Comparison of ENCODE assay signal across 34 cellular contexts in genomic region chr2:179270689-179271088, GRCh38.
"Had no signal": no experiment of that assay in that cellular context is flagged by ENCODE, and none has a peak within 500 bp of the region (broad histone marks: within the 10 kb centered on the region; RNA-seq: fewer than 3 reads in every experiment).

No MANE protein-coding gene starts in this region.

- FAIRE-seq: bronchial epithelial cell, colon, endometrium had no signal

- H3K4me3 Mint-ChIP-seq: activated naive CD4-positive, alpha-beta T cell treated with anti-CD3 and anti-CD28 coated beads, Interleukin-2, amount 10 ng/mL, durations not matched to agents 7 days and 5 days; activated naive CD8-positive, alpha-beta T cell treated with anti-CD3 and anti-CD28 coated beads, Interleukin-2, amount 10 ng/mL, durations not matched to agents 7 days and 5 days; naive B cell; nephron progenitor cell; stimulated activated naive B cell treated with anti-CD40 and anti-IgM and Interleukin-4, amounts not matched to agents 10 μg/mL and 1 μg/mL and 100 μg/mL, for 72 hours; T-helper 17 cell had no signal

- H3K4me3 ChIP-seq: esophagus squamous epithelium, lung, psoas muscle, stomach, testis, upper lobe of left lung had no signal

- H3K9me3 ChIP-seq: esophagus squamous epithelium, psoas muscle, stomach, testis, upper lobe of left lung had no signal

- ATAC-seq: activated CD4-positive, CD25-positive, alpha-beta regulatory T cell treated with anti-CD3 and anti-CD28 coated beads, Interleukin-2, amount 50 U/mL, for 24 hours; left lobe of liver; psoas muscle; stimulated activated naive B cell treated with anti-CD40 and anti-IgM and Interleukin-4, amounts not matched to agents 10 μg/mL and 1 μg/mL and 100 μg/mL, for 72 hours; T-helper 17 cell had no signal

- H3K27me3 Mint-ChIP-seq: naive B cell; stimulated activated naive B cell treated with anti-CD40 and anti-IgM and Interleukin-4, amounts not matched to agents 10 μg/mL and 1 μg/mL and 100 μg/mL, for 72 hours had no signal

- DNase-seq: activated CD4-positive, alpha-beta T cell treated with anti-CD3 and anti-CD28 coated beads for 48 hours; activated CD4-positive, alpha-beta T cell treated with anti-CD3 and anti-CD28 coated beads, Interleukin-2, amount 50 U/mL, for 48 hours; activated CD8-positive, alpha-beta memory T cell treated with anti-CD3 and anti-CD28 coated beads, Interleukin-2, amount 50 U/mL, for 4 hours; activated gamma-delta T cell; activated naive CD4-positive, alpha-beta T cell treated with anti-CD3 and anti-CD28 coated beads, Interleukin-2, amount 10 ng/mL, durations not matched to agents 7 days and 5 days; activated naive CD8-positive, alpha-beta T cell treated with anti-CD3 and anti-CD28 coated beads, Interleukin-2, amount 10 ng/mL, durations not matched to agents 7 days and 5 days; activated T-cell treated with anti-CD3 and anti-CD28 coated beads, Interleukin-2, amount 50 U/mL, for 1 hour; amniotic stem cell; dermis blood vessel endothelial cell; effector CD8-positive, alpha-beta T cell; esophagus squamous epithelium; foreskin melanocyte; kidney glomerular epithelial cell; naive B cell; nephron progenitor cell; psoas muscle; stimulated activated CD4-positive, alpha-beta T cell treated with anti-CD3 and anti-CD28 coated beads, Interleukin-15, amount 100 ng/mL, for 24 hours; stimulated activated CD4-positive, alpha-beta T cell treated with anti-CD3 and anti-CD28 coated beads, Interleukin-2, amount 100 ng/mL, for 24 hours; stimulated activated naive B cell treated with anti-CD40 and anti-IgM and Interleukin-4, amounts not matched to agents 10 μg/mL and 1 μg/mL and 100 μg/mL, for 72 hours; stomach; SW 1271; T-helper 17 cell; T1000; testis; upper lobe of left lung; WERI-Rb-1 had no signal

- H3K27me3 ChIP-seq: esophagus squamous epithelium, stomach, testis, upper lobe of left lung had no signal

- H3K27ac Mint-ChIP-seq: activated naive CD4-positive, alpha-beta T cell treated with anti-CD3 and anti-CD28 coated beads, Interleukin-2, amount 10 ng/mL, durations not matched to agents 7 days and 5 days; activated naive CD8-positive, alpha-beta T cell treated with anti-CD3 and anti-CD28 coated beads, Interleukin-2, amount 10 ng/mL, durations not matched to agents 7 days and 5 days; naive B cell; nephron progenitor cell; stimulated activated naive B cell treated with anti-CD40 and anti-IgM and Interleukin-4, amounts not matched to agents 10 μg/mL and 1 μg/mL and 100 μg/mL, for 72 hours; T-helper 17 cell had no signal

- H3K36me3 Mint-ChIP-seq: activated naive CD4-positive, alpha-beta T cell treated with anti-CD3 and anti-CD28 coated beads, Interleukin-2, amount 10 ng/mL, durations not matched to agents 7 days and 5 days; activated naive CD8-positive, alpha-beta T cell treated with anti-CD3 and anti-CD28 coated beads, Interleukin-2, amount 10 ng/mL, durations not matched to agents 7 days and 5 days; stimulated activated naive B cell treated with anti-CD40 and anti-IgM and Interleukin-4, amounts not matched to agents 10 μg/mL and 1 μg/mL and 100 μg/mL, for 72 hours had no signal

- H3K36me3 ChIP-seq: esophagus squamous epithelium, stomach, upper lobe of left lung, WERI-Rb-1 had no signal

- H3K9me3 Mint-ChIP-seq: activated naive CD4-positive, alpha-beta T cell treated with anti-CD3 and anti-CD28 coated beads, Interleukin-2, amount 10 ng/mL, durations not matched to agents 7 days and 5 days; activated naive CD8-positive, alpha-beta T cell treated with anti-CD3 and anti-CD28 coated beads, Interleukin-2, amount 10 ng/mL, durations not matched to agents 7 days and 5 days; nephron progenitor cell; stimulated activated naive B cell treated with anti-CD40 and anti-IgM and Interleukin-4, amounts not matched to agents 10 μg/mL and 1 μg/mL and 100 μg/mL, for 72 hours had no signal

- H3K4me1 ChIP-seq: psoas muscle had no signal

- H3K27ac ChIP-seq: epithelial cell of prostate, parathyroid adenoma, psoas muscle, WERI-Rb-1 had no signal
